20 cellular contexts compared by ENCODE assay signal in the genomic region with DNA sequence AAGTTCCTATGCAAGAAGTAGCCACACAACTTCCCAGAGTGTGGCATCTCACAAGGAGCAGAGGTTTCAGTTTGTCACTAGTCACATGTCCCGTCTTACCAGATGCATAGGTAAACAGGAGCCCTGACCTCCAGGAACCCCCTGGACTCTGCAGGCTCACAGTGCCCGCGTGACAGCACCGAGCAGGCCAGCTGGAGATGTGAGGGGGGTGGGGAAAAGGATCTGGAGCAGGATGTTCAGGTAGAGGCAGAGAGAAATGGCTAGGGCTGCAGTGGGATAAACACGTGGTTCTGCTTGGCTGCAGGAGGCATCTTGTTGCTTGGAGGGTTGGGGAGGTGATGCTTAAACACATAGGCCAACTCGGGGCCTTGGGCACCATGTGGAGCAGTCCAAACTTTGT. TPM values are rescaled to one million over a fixed set of nuclear protein-coding genes. Genes with fewer than 3 reads are reported as not detected.
DNase-seq lines count a peak whose midpoint lies in the region; ATAC-seq and TF ChIP-seq lines count a peak whose summit lies in the region.
"Had no signal": no experiment of that assay in that cellular context is flagged by ENCODE, and none has a peak within 500 bp of the region (broad histone marks: within the 10 kb centered on the region; RNA-seq: fewer than 3 reads in every experiment).

No MANE protein-coding gene starts in this region.

- no peak overlapping the region for H3K4me3 Mint-ChIP-seq in nephron progenitor cell
- H3K4me3 Mint-ChIP-seq: CD4-positive, alpha-beta T cell; GM23338; HFFc6 had no signal

- H3K4me1 ChIP-seq in esophagus squamous epithelium, result peaks cover 29 to 93% (median 42%) of the 10 kb centered on the region in 3 donors
- peaks cover 0 to 38% (median 19%) of the 10 kb centered on the region in 4 donors for H3K4me1 ChIP-seq in sigmoid colon
- H3K4me1 ChIP-seq: BE2C had no signal

- peaks cover 22% of the 10 kb centered on the region for H3K36me3 Mint-ChIP-seq in nephron progenitor cell (ENCODE audit: low read depth)

- H3K9me3 Mint-ChIP-seq in nephron progenitor cell, result no peaks in the 10 kb centered on the region
- H3K9me3 Mint-ChIP-seq: CD4-positive, alpha-beta T cell; GM23338; HFFc6 had no signal

- peaks cover 0 to 27% (median 3%) of the 10 kb centered on the region in 3 donors for H3K36me3 ChIP-seq in esophagus squamous epithelium
- peaks cover 0 to 3% (median 0%) of the 10 kb centered on the region in 4 donors for H3K36me3 ChIP-seq in sigmoid colon
- H3K36me3 ChIP-seq: BE2C had no signal

- 34 to 90% methylated on average over 2 to 5 of the region's 6 CpGs for WGBS in esophagus squamous epithelium, 2 donors
- 82 to 86% methylated on average over 6 of the region's 6 CpGs for WGBS in sigmoid colon, 2 donors

- H3K27me3 ChIP-seq in esophagus squamous epithelium, result peaks cover 0 to 7% (median 0%) of the 10 kb centered on the region in 4 donors
- no peaks in the 10 kb centered on the region for H3K27me3 ChIP-seq in sigmoid colon
- H3K27me3 ChIP-seq: BE2C had no signal

- no peak overlapping the region for H3K27ac ChIP-seq in coronary artery
- H3K27ac ChIP-seq in esophagus squamous epithelium, result peak overlapping the region; percentile 63 to 90 (median 84)
- no peak overlapping the region for H3K27ac ChIP-seq in sigmoid colon

- peaks cover 42% of the 10 kb centered on the region for H3K4me1 Mint-ChIP-seq in nephron progenitor cell

- TF ChIP-seq CTCF in coronary artery (IDR thresholded peaks at IDR 0.05), result no peak
- no peak for TF ChIP-seq CTCF in esophagus squamous epithelium (IDR thresholded peaks at IDR 0.05)
- no peak for TF ChIP-seq CTCF in nephron progenitor cell (IDR thresholded peaks at IDR 0.05)
- TF ChIP-seq CTCF in sigmoid colon (IDR thresholded peaks at IDR 0.05), result no peak

- TF ChIP-seq POLR2A in esophagus squamous epithelium (IDR thresholded peaks at IDR 0.05), result no peak
- no peak for TF ChIP-seq POLR2A in sigmoid colon (IDR thresholded peaks at IDR 0.05)

- intact Hi-C loops in esophagus squamous epithelium (cut with DNase I) (loop anchor here (10.0 kb wide), 1 partner anchor 181 kb away; a partner anchor contains a TSS), sigmoid colon (cut with DNase I) (loop anchor here (5.0 kb wide), 1 partner anchor 183 kb away; a partner anchor contains a TSS)

- peak overlapping the region; percentile 57 for H3K27ac Mint-ChIP-seq in nephron progenitor cell
- H3K27ac Mint-ChIP-seq: CD4-positive, alpha-beta T cell; GM23338; HFFc6 had no signal

- DNase-seq in coronary artery (ENCODE audit: low spot score), result peak; percentile 45
- DNase-seq in esophagus squamous epithelium (lab: John Stamatoyannopoulos, UW), result no peak
- no peak for DNase-seq in nephron progenitor cell
- DNase-seq in sigmoid colon, result peak; percentile 48
- DNase-seq in SHP77 (lab: John Stamatoyannopoulos, UW), result no peak
- DNase-seq in COLO829 (ENCODE audit: low spot score), result no peak
- no peak for DNase-seq in LoVo (ENCODE audit: low spot score)
- DNase-seq: ACHN; BE2C; CD4-positive, alpha-beta T cell; DMS153; DMS79; GDM1; H7; HFFc6 had no signal

- no peak for ATAC-seq in HG02885 (IDR thresholded peaks at IDR 0.05; ENCODE audit: poor library complexity, unreplicated experiment)
- ATAC-seq: GM23338, HCT116 had no signal

- H3K9me3 ChIP-seq in esophagus squamous epithelium (no peaks in the 10 kb centered on the region), sigmoid colon (no peaks in the 10 kb centered on the region)
- H3K9me3 ChIP-seq: BE2C had no signal

- TF ChIP-seq EP300 in sigmoid colon (IDR thresholded peaks at IDR 0.05), result no peak

- H3K4me3 ChIP-seq in coronary artery (no peak overlapping the region), esophagus squamous epithelium (no peak overlapping the region), sigmoid colon (no peak overlapping the region)
- H3K4me3 ChIP-seq: GM23338 had no signal

- H3K27me3 Mint-ChIP-seq in nephron progenitor cell (ENCODE audit: low read depth, poor library complexity), result peaks cover 37% of the 10 kb centered on the region

RNA-seq across cellular contexts. Expression of a gene that starts 54.2 kb away (rescaled TPM):
- 100 to 1,000 TPM; 121 to 235 (median 164) TPM for total RNA-seq in esophagus squamous epithelium
- 10 to 100 TPM; 21.3 to 66.5 (median 29.1) TPM for total RNA-seq in sigmoid colon
- polyA plus RNA-seq in sigmoid colon, result 100 to 1,000 TPM in 1 of 3 donors, 10 to 100 TPM in 2; 88.1 to 138 (median 99.6) TPM

RNA-seq across cellular contexts. Expression of a gene that starts 58.2 kb away (rescaled TPM):
- total RNA-seq in esophagus squamous epithelium (under 1 TPM in 3 of 4 donors, not detected in 1; under 0.01 to 0.97 (median 0.27) TPM), sigmoid colon (under 1 TPM in 1 of 4 donors, not detected in 3; 0.55 TPM)
- under 1 TPM in 1 of 3 donors, not detected in 2; 0.03 TPM for polyA plus RNA-seq in sigmoid colon
- total RNA-seq: CD4-positive, alpha-beta T cell; Daoy; GM23338; H7; HFFc6; HT-29 had no signal
- polyA plus RNA-seq: GM23338 had no signal

Comparison
In these comparisons a context has a peak if more than half of its experiments do, and no peak if none do; other contexts are left out.
1. DNase-seq: peak in coronary artery (single experiment) and sigmoid colon (single experiment); none in esophagus squamous epithelium (single experiment), nephron progenitor cell (single experiment), SHP77 (0 of 2), COLO829 (single experiment) and LoVo (single experiment).
2. H3K27ac ChIP-seq: peak in esophagus squamous epithelium (4 of 4); none in coronary artery (0 of 2) and sigmoid colon (0 of 4).